In the genomic region with DNA sequence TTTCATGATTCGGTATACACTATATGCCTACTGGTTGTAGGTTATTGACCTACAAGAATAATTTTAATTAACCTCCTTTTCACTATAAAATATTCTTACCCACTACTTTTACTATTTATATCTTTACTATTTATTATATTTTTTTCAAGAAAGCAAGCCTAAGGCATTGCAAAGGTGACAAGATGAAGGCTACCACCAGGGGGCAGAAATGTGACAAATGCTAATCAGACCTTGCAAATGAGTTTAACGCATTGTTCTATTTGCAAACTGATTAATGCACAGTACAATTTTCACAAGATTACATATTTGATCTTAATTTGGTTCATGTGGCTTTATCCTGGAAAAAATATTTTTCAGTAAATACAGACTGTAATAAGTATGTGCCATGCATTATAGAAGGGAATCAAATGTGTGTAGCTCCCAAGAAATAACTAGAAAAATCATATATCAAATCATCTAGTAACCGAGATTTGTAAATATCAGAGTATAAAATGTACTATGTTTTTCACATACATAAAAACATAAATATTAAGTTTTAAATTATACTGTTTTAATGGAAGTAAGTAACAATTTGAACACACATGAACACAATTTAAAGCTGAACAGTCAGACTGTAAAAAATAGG, we compare ENCODE assay signal across 8 cellular contexts.
DNase-seq lines count a peak whose midpoint lies in the region; ATAC-seq, FAIRE-seq and TF ChIP-seq lines count a peak whose summit lies in the region.

No MANE protein-coding gene starts in this region.

- no peaks in the 10 kb centered on the region for H3K9me3 ChIP-seq in MG63

- no peak overlapping the region for H3K4me3 ChIP-seq in MG63
- no peak overlapping the region for H3K4me3 ChIP-seq in choroid plexus epithelial cell (ENCODE audit: low read depth, low read length)

- in situ Hi-C loops in G401 (cut with HindIII; ENCODE audit: low sequenced_read_pairs) = no loop called here

- peak; percentile 78 for ATAC-seq in GM21528 (IDR thresholded peaks at IDR 0.05; ENCODE audit: low FRiP score, unreplicated experiment)

- FAIRE-seq in TTC549 (lab: Jason Lieb, UNC) = peak; percentile 49

- peak; percentile 89 for TF ChIP-seq CTCF in choroid plexus epithelial cell (conservative IDR thresholded peaks at IDR 0.05; ENCODE audit: low read depth, low read length)

- peak; percentile 33 for DNase-seq in G401 (ENCODE audit: low spot score)
- DNase-seq in MG63 = peak; percentile 26
- peak; percentile 84 for DNase-seq in choroid plexus epithelial cell (ENCODE audit: low read depth)
- peak; percentile 58 for DNase-seq in medulla oblongata (ENCODE audit: extremely low spot score)
- DNase-seq in stimulated activated naive CD4-positive, alpha-beta T cell treated with Interleukin-2 at 50 U/mL for 16 hours (lab: John Stamatoyannopoulos, UW) = peak; percentile 16
- no peak for DNase-seq in occipital lobe (lab: John Stamatoyannopoulos, UW)

- H3K27me3 ChIP-seq in MG63 = no peaks in the 10 kb centered on the region

- no peaks in the 10 kb centered on the region for H3K36me3 ChIP-seq in MG63
